Comparison of ENCODE assay signal across 1 cellular context in genomic region chr2:149587220-149587949, GRCh38.
TF ChIP-seq lines count a peak whose summit lies in the region.

Gene MMADHC, minus strand, starts transcription at chr2:149587775. Its CDS starts 678 bp downstream, at chr2:149587097.

TF ChIP-seq in HepG2, 621 proteins besides CTCF, POLR2A, EP300 and RAD21 (continued from another document and continues in another):
- no peak for TF ChIP-seq AKNA (CRISPR knock-in tag; IDR thresholded peaks at IDR 0.05; ENCODE audit: borderline replicate concordance)
- TF ChIP-seq ZFP62 (CRISPR knock-in tag; IDR thresholded peaks at IDR 0.05) = no peak
- no peak for TF ChIP-seq PTBP1 (IDR thresholded peaks at IDR 0.05; ENCODE audit: low read depth, low read length, poor library complexity, severe bottlenecking)
- peak; percentile 54 for TF ChIP-seq POLR2AphosphoS2 (IDR thresholded peaks at IDR 0.05; ENCODE audit: low read depth, low read length)
- TF ChIP-seq ZNF512B (CRISPR knock-in tag; IDR thresholded peaks at IDR 0.05; ENCODE audit: borderline replicate concordance) = 0 out of 2 replicates have a peak, but pooled peaks have one; percentile 29
- peak; percentile 70 for TF ChIP-seq PHF21A (CRISPR knock-in tag; IDR thresholded peaks at IDR 0.05)
- TF ChIP-seq KDM5B (CRISPR knock-in tag; IDR thresholded peaks at IDR 0.05; ENCODE audit: borderline replicate concordance) = peak; percentile 95
- TF ChIP-seq RXRB (CRISPR knock-in tag; IDR thresholded peaks at IDR 0.05; ENCODE audit: borderline replicate concordance) = peak; percentile 56; the same call in 1 of the 2 replicates
- TF ChIP-seq ZBTB8A (CRISPR knock-in tag; IDR thresholded peaks at IDR 0.05; ENCODE audit: borderline replicate concordance, low read depth) = peak; percentile 62; the same call in 1 of the 2 replicates
- peak; percentile 95 for TF ChIP-seq MYPOP (CRISPR knock-in tag; IDR thresholded peaks at IDR 0.05)
- no peak for TF ChIP-seq ZNF296 (CRISPR knock-in tag; conservative IDR thresholded peaks at IDR 0.05)
- TF ChIP-seq ZNF616 (CRISPR knock-in tag; IDR thresholded peaks at IDR 0.05; ENCODE audit: low read depth) = no peak
- peak; percentile 82; the same call in 1 of the 2 replicates for TF ChIP-seq ZNF430 (CRISPR knock-in tag; IDR thresholded peaks at IDR 0.05)
- peak; percentile 90; the same call in 1 of the 2 replicates for TF ChIP-seq ZNF547 (CRISPR knock-in tag; IDR thresholded peaks at IDR 0.05)
- TF ChIP-seq HMG20A (CRISPR knock-in tag; IDR thresholded peaks at IDR 0.05; ENCODE audit: borderline replicate concordance) = no peak
- TF ChIP-seq LBX2 (CRISPR knock-in tag; IDR thresholded peaks at IDR 0.05; ENCODE audit: borderline replicate concordance) = no peak
- TF ChIP-seq NR2F1 (CRISPR knock-in tag; IDR thresholded peaks at IDR 0.05) = 0 out of 4 replicates have a peak, but pooled peaks of 1 of the 2 experiments have one; percentile 22
- peak; percentile 54 for TF ChIP-seq ZNF609 (CRISPR knock-in tag; IDR thresholded peaks at IDR 0.05; ENCODE audit: borderline replicate concordance)
- no peak for TF ChIP-seq SRSF4 (IDR thresholded peaks at IDR 0.05; ENCODE audit: low read depth, low read length, poor library complexity, severe bottlenecking)
- peak; percentile 35 for TF ChIP-seq ZFP36L2 (CRISPR knock-in tag; IDR thresholded peaks at IDR 0.05)
- 0 out of 2 replicates have a peak, but pooled peaks have one; percentile 53 for TF ChIP-seq ZBTB34 (CRISPR knock-in tag; IDR thresholded peaks at IDR 0.05)
- no peak for TF ChIP-seq NCOA1 (CRISPR knock-in tag; IDR thresholded peaks at IDR 0.05)
- peak; percentile 92 for TF ChIP-seq ZNF691 (CRISPR knock-in tag; IDR thresholded peaks at IDR 0.05; ENCODE audit: borderline replicate concordance, low read depth)
- TF ChIP-seq EZH2 (conservative IDR thresholded peaks at IDR 0.05; ENCODE audit: low read depth, low read length) = no peak
- TF ChIP-seq ASH2L (IDR thresholded peaks at IDR 0.05; ENCODE audit: insufficient read length, low read depth, low read length) = peak; percentile 95
- peak; percentile 84; the same call in 1 of the 2 replicates for TF ChIP-seq ZBTB26 (CRISPR knock-in tag; IDR thresholded peaks at IDR 0.05; ENCODE audit: borderline replicate concordance)
- no peak for TF ChIP-seq SMARCC2 (IDR thresholded peaks at IDR 0.05)
- no peak; the same call in 1 of the 2 replicates for TF ChIP-seq ZBTB10 (CRISPR knock-in tag; IDR thresholded peaks at IDR 0.05; ENCODE audit: borderline replicate concordance)
- TF ChIP-seq NFKBIZ (CRISPR knock-in tag; IDR thresholded peaks at IDR 0.05) = no peak
- no peak for TF ChIP-seq ZNF558 (CRISPR knock-in tag; IDR thresholded peaks at IDR 0.05; ENCODE audit: borderline replicate concordance)
- peak; percentile 34; the same call in 1 of the 2 replicates for TF ChIP-seq ZNF775 (CRISPR knock-in tag; IDR thresholded peaks at IDR 0.05; ENCODE audit: borderline replicate concordance)
- peak; percentile 93; the same call in 1 of the 2 replicates for TF ChIP-seq ZNF569 (CRISPR knock-in tag; IDR thresholded peaks at IDR 0.05; ENCODE audit: borderline replicate concordance)
- TF ChIP-seq ZNF282 (IDR thresholded peaks at IDR 0.05; ENCODE audit: partially characterized antibody) = no peak
- no peak; the same call in 1 of the 2 replicates for TF ChIP-seq FLYWCH1 (CRISPR knock-in tag; IDR thresholded peaks at IDR 0.05)
- TF ChIP-seq STAG1 (CRISPR knock-in tag; IDR thresholded peaks at IDR 0.05) = no peak
- TF ChIP-seq RBFOX2 (IDR thresholded peaks at IDR 0.05; ENCODE audit: low read depth, low read length) = peak; percentile 94
- TF ChIP-seq ZSCAN20 (CRISPR knock-in tag; IDR thresholded peaks at IDR 0.05; ENCODE audit: borderline replicate concordance) = no peak
